14 cellular contexts compared by ENCODE assay signal in the genomic region with DNA sequence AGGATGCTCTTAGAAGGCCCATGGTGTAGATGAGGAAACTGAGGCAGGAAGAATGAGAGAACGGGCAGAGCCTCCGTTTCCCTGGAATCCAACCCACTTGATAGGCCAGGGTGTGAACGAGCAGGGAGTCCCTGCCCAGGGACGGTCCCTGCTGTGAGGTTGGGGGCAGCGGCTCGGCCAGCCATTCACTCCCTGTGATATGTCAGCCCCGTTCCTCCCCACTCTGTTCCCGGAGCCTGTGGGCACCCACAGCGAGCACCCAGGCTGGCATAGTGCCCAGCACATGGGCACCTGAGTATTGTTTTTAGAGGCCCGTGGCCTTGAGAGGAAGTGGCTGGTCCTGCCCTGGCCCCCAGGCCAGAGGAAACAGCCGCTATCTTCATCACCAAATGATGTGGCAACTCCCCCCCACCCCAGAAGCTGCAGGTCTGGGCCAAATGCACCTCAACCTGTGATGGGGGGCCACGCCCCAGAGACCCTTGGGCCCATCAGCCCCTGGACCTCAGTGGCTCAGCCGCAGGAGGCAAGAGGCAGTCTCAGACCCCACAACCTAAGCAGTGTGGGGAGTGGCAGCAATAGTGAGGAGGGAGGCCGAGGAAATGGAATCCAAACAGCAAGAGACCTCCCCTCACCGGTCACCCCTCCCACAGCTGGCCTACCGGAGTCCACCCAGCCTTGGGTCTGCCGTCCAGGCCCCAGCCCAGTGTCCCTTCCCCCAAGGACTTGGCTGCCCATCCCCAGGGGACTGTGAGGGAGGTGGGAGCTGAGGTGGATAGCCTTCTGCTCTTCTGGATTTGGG. TPM values are rescaled to one million over a fixed set of nuclear protein-coding genes. Genes with fewer than 3 reads are reported as not detected.
DNase-seq lines count a peak whose midpoint lies in the region; ATAC-seq and TF ChIP-seq lines count a peak whose summit lies in the region.
"Had no signal": no experiment of that assay in that cellular context is flagged by ENCODE, and none has a peak within 500 bp of the region (broad histone marks: within the 10 kb centered on the region; RNA-seq: fewer than 3 reads in every experiment).

No MANE protein-coding gene starts in this region.

- no peak for TF ChIP-seq CTCF in HFFc6 (IDR thresholded peaks at IDR 0.05)
- TF ChIP-seq CTCF in body of pancreas (IDR thresholded peaks at IDR 0.05), result no peak
- TF ChIP-seq CTCF in lower lobe of right lung (IDR thresholded peaks at IDR 0.05), result no peak

- in situ Hi-C loops in G401 (cut with HindIII; ENCODE audit: low sequenced_read_pairs), result no loop called here

- 69 to 78% methylated on average over 10 to 16 of the region's 17 CpGs for WGBS in body of pancreas, 2 donors

- H3K4me3 ChIP-seq in body of pancreas, result no peak overlapping the region
- peak overlapping the region; percentile 62 for H3K4me3 ChIP-seq in lower lobe of right lung
- no peak overlapping the region for H3K4me3 ChIP-seq in subcutaneous abdominal adipose tissue (ENCODE audit: low read depth in 1 of 5, low read length in 5 of 5)

- H3K27me3 ChIP-seq in body of pancreas, result no peaks in the 10 kb centered on the region
- no peaks in the 10 kb centered on the region for H3K27me3 ChIP-seq in lower lobe of right lung (ENCODE audit: low read depth)
- H3K27me3 ChIP-seq in subcutaneous abdominal adipose tissue (ENCODE audit: control insufficient read depth in 5 of 5, insufficient read depth in 4 of 5, low read length in 5 of 5), result no peaks in the 10 kb centered on the region

- H3K9me3 ChIP-seq in body of pancreas (no peaks in the 10 kb centered on the region), lower lobe of right lung (no peaks in the 10 kb centered on the region), subcutaneous abdominal adipose tissue (ENCODE audit: control insufficient read depth in 5 of 5, low read length in 5 of 5) (no peaks in the 10 kb centered on the region)

- H3K4me3 Mint-ChIP-seq in HFFc6, result peak overlapping the region; percentile 91
- H3K4me3 Mint-ChIP-seq: activated CD8-positive, alpha-beta T cell treated with anti-CD3 and anti-CD28 coated beads for 36 hours; CD4-positive, alpha-beta T cell; naive thymus-derived CD8-positive, alpha-beta T cell had no signal

- intact Hi-C loops in body of pancreas (cut with DNase I), result no loop called here
- intact Hi-C loops in lower lobe of right lung (cut with DNase I), result no loop called here

- H3K9me3 Mint-ChIP-seq in HFFc6, result no peaks in the 10 kb centered on the region
- H3K9me3 Mint-ChIP-seq: activated CD8-positive, alpha-beta T cell treated with anti-CD3 and anti-CD28 coated beads for 36 hours; CD4-positive, alpha-beta T cell; naive thymus-derived CD8-positive, alpha-beta T cell had no signal

- peaks cover 71% of the 10 kb centered on the region for H3K4me1 Mint-ChIP-seq in HFFc6 (ENCODE audit: low read depth)

- peak overlapping the region; percentile 97 for H3K27ac Mint-ChIP-seq in HFFc6
- H3K27ac Mint-ChIP-seq: activated CD8-positive, alpha-beta T cell treated with anti-CD3 and anti-CD28 coated beads for 36 hours; CD4-positive, alpha-beta T cell had no signal

- H3K36me3 Mint-ChIP-seq in HFFc6 (ENCODE audit: low read depth), result peaks cover 5% of the 10 kb centered on the region
- H3K36me3 Mint-ChIP-seq: naive thymus-derived CD8-positive, alpha-beta T cell had no signal

- H3K36me3 ChIP-seq in body of pancreas (replicated peaks in 1 of 2; ENCODE audit: insufficient read depth in 1 of 2, low read depth in 2 of 2), result no peaks in the 10 kb centered on the region
- H3K36me3 ChIP-seq in lower lobe of right lung, result no peaks in the 10 kb centered on the region
- H3K36me3 ChIP-seq in subcutaneous abdominal adipose tissue (ENCODE audit: control insufficient read depth in 5 of 5, insufficient read depth in 5 of 5, low read length in 5 of 5), result no peaks in the 10 kb centered on the region

- H3K9ac ChIP-seq in subcutaneous abdominal adipose tissue (ENCODE audit: low read length in 5 of 5), result peak overlapping the region in 1 of 5 donors; percentile 15

- H3K4me1 ChIP-seq in body of pancreas, result peaks cover 74% of the 10 kb centered on the region
- peaks cover 78% of the 10 kb centered on the region for H3K4me1 ChIP-seq in lower lobe of right lung
- H3K4me1 ChIP-seq in subcutaneous abdominal adipose tissue (ENCODE audit: control insufficient read depth in 5 of 5, insufficient read depth in 5 of 5, low read length in 5 of 5), result peaks cover 9 to 91% (median 79%) of the 10 kb centered on the region in 5 donors

- TF ChIP-seq POLR2A in body of pancreas (IDR thresholded peaks at IDR 0.05), result no peak

- DNase-seq in HFFc6, result no peak
- DNase-seq in body of pancreas, result no peak
- peak; percentile 71 for DNase-seq in lower lobe of right lung
- no peak for DNase-seq in kidney tubule cell (ENCODE audit: low spot score)
- no peak for DNase-seq in activated CD4-positive, CD25-positive, alpha-beta regulatory T cell treated with anti-CD3 and anti-CD28 coated beads, Interleukin-2, amount 50 U/mL, for 72 hours
- no peak for DNase-seq in nucleus accumbens (lab: John Stamatoyannopoulos, UW)
- no peak for DNase-seq in G401 (ENCODE audit: low spot score)
- DNase-seq: activated CD8-positive, alpha-beta T cell treated with anti-CD3 and anti-CD28 coated beads for 36 hours; activated naive CD4-positive, alpha-beta T cell treated with Interleukin-2 at 50 U/mL for 16 hours; CD4-positive, alpha-beta T cell; naive thymus-derived CD8-positive, alpha-beta T cell; NCI-H2107 had no signal

- peaks cover 5% of the 10 kb centered on the region for H3K27me3 Mint-ChIP-seq in HFFc6 (ENCODE audit: insufficient read depth)
- H3K27me3 Mint-ChIP-seq: activated CD8-positive, alpha-beta T cell treated with anti-CD3 and anti-CD28 coated beads for 36 hours had no signal

- H3K27ac ChIP-seq in body of pancreas (peak overlapping the region; percentile 78 to 92 (median 88)), lower lobe of right lung (peak overlapping the region; percentile 86), subcutaneous abdominal adipose tissue (ENCODE audit: low read depth, low read length) (peak overlapping the region; percentile 86)

- ATAC-seq in body of pancreas (no peak), lower lobe of right lung (no peak)
- ATAC-seq: activated CD8-positive, alpha-beta T cell treated with anti-CD3 and anti-CD28 coated beads for 36 hours; naive thymus-derived CD8-positive, alpha-beta T cell had no signal

RNA-seq across cellular contexts. Expression of a gene that starts 2.1 kb away (rescaled TPM):
- total RNA-seq in HFFc6 (2021; fragmentation: NEBNext Ultra II Directional; extraction: Animal tissue kit (Norgen Biotek cat#: 25700)), result 10 to 100 TPM; 29.5 to 47.4 (median 43.4) TPM
- 10 to 100 TPM; 15.2 to 18.4 TPM for total RNA-seq in body of pancreas
- total RNA-seq in lower lobe of right lung, result 104 TPM
- total RNA-seq in G401 (2014; rRNA removed; shearing (Covaris generic)), result 1.2 and 2.1 TPM in 2 replicates
- total RNA-seq: T-helper 2 cell treated with Interferon-gamma antibody and Interleukin-4, amounts not matched to agents 100 ng/mL and 5 ng/mL, for 36 hours had no signal

RNA-seq across cellular contexts. Expression of a gene that starts 8.3 kb away (rescaled TPM):
- total RNA-seq in HFFc6 (2021; fragmentation: NEBNext Ultra II Directional; extraction: Animal tissue kit (Norgen Biotek cat#: 25700)), result 10 to 100 TPM; 17.2 to 23.0 (median 19.9) TPM
- 10 to 100 TPM; 33.9 to 40.5 TPM for total RNA-seq in body of pancreas
- total RNA-seq in lower lobe of right lung, result 121 TPM
- total RNA-seq in G401 (2014; rRNA removed; shearing (Covaris generic)), result 17.8 and 34.7 TPM in 2 replicates

RNA-seq across cellular contexts. Expression of a gene that starts 18.2 kb away (rescaled TPM):
- 100 to 1,000 TPM; 221 to 236 (median 223) TPM for total RNA-seq in HFFc6 (2021; fragmentation: NEBNext Ultra II Directional; extraction: Animal tissue kit (Norgen Biotek cat#: 25700))
- total RNA-seq in body of pancreas (100 to 1,000 TPM; 108 to 109 TPM), lower lobe of right lung (95.5 TPM)
- 177 and 212 TPM in 2 replicates for total RNA-seq in G401 (2014; rRNA removed; shearing (Covaris generic))

RNA-seq across cellular contexts. Expression of a gene that starts 26.6 kb away (rescaled TPM):
- 100 to 1,000 TPM; 113 to 150 (median 131) TPM for total RNA-seq in HFFc6 (2021; fragmentation: NEBNext Ultra II Directional; extraction: Animal tissue kit (Norgen Biotek cat#: 25700))
- total RNA-seq in body of pancreas (100 to 1,000 TPM; 488 to 798 TPM), lower lobe of right lung (276 TPM)
- total RNA-seq in G401 (2014; rRNA removed; shearing (Covaris generic)), result 9.7 and 9.8 TPM in 2 replicates
